ENCODE assay signal across 3 cellular contexts in the genomic region with DNA sequence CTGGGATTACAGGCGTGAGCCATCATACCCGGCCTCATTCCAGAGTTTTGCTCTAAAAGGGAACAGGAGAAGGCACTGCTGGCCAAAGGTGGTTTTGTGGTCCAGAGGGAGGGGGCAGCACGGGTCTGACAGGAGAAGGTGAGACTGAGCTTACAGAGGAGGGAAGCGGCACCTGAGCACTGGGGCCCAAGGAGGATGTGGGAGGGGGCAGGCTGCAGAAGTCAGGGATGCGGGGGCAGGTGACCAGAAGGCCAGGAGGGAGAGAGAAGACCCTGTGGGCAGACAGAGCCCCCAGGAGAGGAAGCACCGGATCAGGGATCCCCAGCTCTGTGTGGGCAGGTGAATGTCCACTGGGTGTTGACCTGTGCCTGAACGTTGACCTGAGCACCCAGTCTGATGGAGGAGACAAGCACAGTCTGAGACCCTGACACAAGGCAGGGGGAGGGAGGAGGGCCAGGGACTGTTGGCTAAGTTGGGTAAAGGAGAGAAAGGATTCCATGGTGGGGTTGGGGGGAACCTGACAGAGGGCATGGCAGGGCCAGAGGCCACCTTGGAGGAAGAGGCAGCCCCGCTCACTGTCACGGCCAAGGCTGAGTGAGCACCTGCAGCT.
TF ChIP-seq lines count a peak whose summit lies in the region.

No MANE protein-coding gene starts in this region.

TF ChIP-seq in HepG2, 621 proteins besides CTCF, POLR2A, EP300 and RAD21:
- TF ChIP-seq ZSCAN22 (CRISPR knock-in tag; IDR thresholded peaks at IDR 0.05) = peak; percentile 95
- TF ChIP-seq CAMTA2 (CRISPR knock-in tag; IDR thresholded peaks at IDR 0.05; ENCODE audit: borderline replicate concordance) = no peak
- no peak for TF ChIP-seq ZNF878 (CRISPR knock-in tag; IDR thresholded peaks at IDR 0.05)
- no peak for TF ChIP-seq KLF15 (CRISPR knock-in tag; IDR thresholded peaks at IDR 0.05; ENCODE audit: borderline replicate concordance)

TF ChIP-seq in HCT116, 20 proteins besides CTCF, POLR2A, EP300 and RAD21:
- TF ChIP-seq FOSL1 (IDR thresholded peaks at IDR 0.05; ENCODE audit: low read depth) = no peak
- TF ChIP-seq CEBPB (IDR thresholded peaks at IDR 0.05; ENCODE audit: low read depth) = no peak
- no peak for TF ChIP-seq POLR2AphosphoS5 (IDR thresholded peaks at IDR 0.05; ENCODE audit: low read depth, low read length)
- TF ChIP-seq TCF7L2 (IDR thresholded peaks at IDR 0.05; ENCODE audit: borderline replicate concordance, extremely low read depth, insufficient read depth, insufficient read length) = no peak
- TF ChIP-seq, protein P1, sequence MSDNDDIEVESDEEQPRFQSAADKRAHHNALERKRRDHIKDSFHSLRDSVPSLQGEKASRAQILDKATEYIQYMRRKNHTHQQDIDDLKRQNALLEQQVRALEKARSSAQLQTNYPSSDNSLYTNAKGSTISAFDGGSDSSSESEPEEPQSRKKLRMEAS (IDR thresholded peaks at IDR 0.05) = no peak

TF ChIP-seq in H1, 55 proteins besides CTCF, POLR2A, EP300 and RAD21:
- TF ChIP-seq RXRA (IDR thresholded peaks at IDR 0.05; ENCODE audit: insufficient read depth, low read depth, low read length) = no peak
- no peak for TF ChIP-seq SP1 (IDR thresholded peaks at IDR 0.05; ENCODE audit: low read depth, low read length)
- no peak for TF ChIP-seq KDM1A (IDR thresholded peaks at IDR 0.05; ENCODE audit: borderline replicate concordance, low read length)
- TF ChIP-seq, protein P2, sequence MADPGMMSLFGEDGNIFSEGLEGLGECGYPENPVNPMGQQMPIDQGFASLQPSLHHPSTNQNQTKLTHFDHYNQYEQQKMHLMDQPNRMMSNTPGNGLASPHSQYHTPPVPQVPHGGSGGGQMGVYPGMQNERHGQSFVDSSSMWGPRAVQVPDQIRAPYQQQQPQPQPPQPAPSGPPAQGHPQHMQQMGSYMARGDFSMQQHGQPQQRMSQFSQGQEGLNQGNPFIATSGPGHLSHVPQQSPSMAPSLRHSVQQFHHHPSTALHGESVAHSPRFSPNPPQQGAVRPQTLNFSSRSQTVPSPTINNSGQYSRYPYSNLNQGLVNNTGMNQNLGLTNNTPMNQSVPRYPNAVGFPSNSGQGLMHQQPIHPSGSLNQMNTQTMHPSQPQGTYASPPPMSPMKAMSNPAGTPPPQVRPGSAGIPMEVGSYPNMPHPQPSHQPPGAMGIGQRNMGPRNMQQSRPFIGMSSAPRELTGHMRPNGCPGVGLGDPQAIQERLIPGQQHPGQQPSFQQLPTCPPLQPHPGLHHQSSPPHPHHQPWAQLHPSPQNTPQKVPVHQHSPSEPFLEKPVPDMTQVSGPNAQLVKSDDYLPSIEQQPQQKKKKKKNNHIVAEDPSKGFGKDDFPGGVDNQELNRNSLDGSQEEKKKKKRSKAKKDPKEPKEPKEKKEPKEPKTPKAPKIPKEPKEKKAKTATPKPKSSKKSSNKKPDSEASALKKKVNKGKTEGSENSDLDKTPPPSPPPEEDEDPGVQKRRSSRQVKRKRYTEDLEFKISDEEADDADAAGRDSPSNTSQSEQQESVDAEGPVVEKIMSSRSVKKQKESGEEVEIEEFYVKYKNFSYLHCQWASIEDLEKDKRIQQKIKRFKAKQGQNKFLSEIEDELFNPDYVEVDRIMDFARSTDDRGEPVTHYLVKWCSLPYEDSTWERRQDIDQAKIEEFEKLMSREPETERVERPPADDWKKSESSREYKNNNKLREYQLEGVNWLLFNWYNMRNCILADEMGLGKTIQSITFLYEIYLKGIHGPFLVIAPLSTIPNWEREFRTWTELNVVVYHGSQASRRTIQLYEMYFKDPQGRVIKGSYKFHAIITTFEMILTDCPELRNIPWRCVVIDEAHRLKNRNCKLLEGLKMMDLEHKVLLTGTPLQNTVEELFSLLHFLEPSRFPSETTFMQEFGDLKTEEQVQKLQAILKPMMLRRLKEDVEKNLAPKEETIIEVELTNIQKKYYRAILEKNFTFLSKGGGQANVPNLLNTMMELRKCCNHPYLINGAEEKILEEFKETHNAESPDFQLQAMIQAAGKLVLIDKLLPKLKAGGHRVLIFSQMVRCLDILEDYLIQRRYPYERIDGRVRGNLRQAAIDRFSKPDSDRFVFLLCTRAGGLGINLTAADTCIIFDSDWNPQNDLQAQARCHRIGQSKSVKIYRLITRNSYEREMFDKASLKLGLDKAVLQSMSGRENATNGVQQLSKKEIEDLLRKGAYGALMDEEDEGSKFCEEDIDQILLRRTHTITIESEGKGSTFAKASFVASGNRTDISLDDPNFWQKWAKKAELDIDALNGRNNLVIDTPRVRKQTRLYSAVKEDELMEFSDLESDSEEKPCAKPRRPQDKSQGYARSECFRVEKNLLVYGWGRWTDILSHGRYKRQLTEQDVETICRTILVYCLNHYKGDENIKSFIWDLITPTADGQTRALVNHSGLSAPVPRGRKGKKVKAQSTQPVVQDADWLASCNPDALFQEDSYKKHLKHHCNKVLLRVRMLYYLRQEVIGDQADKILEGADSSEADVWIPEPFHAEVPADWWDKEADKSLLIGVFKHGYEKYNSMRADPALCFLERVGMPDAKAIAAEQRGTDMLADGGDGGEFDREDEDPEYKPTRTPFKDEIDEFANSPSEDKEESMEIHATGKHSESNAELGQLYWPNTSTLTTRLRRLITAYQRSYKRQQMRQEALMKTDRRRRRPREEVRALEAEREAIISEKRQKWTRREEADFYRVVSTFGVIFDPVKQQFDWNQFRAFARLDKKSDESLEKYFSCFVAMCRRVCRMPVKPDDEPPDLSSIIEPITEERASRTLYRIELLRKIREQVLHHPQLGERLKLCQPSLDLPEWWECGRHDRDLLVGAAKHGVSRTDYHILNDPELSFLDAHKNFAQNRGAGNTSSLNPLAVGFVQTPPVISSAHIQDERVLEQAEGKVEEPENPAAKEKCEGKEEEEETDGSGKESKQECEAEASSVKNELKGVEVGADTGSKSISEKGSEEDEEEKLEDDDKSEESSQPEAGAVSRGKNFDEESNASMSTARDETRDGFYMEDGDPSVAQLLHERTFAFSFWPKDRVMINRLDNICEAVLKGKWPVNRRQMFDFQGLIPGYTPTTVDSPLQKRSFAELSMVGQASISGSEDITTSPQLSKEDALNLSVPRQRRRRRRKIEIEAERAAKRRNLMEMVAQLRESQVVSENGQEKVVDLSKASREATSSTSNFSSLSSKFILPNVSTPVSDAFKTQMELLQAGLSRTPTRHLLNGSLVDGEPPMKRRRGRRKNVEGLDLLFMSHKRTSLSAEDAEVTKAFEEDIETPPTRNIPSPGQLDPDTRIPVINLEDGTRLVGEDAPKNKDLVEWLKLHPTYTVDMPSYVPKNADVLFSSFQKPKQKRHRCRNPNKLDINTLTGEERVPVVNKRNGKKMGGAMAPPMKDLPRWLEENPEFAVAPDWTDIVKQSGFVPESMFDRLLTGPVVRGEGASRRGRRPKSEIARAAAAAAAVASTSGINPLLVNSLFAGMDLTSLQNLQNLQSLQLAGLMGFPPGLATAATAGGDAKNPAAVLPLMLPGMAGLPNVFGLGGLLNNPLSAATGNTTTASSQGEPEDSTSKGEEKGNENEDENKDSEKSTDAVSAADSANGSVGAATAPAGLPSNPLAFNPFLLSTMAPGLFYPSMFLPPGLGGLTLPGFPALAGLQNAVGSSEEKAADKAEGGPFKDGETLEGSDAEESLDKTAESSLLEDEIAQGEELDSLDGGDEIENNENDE (IDR thresholded peaks at IDR 0.05; ENCODE audit: insufficient replicate concordance, low read length) = no peak
- TF ChIP-seq SP4 (IDR thresholded peaks at IDR 0.05; ENCODE audit: low read length) = no peak
- no peak for TF ChIP-seq CBX8 (IDR thresholded peaks at IDR 0.05; ENCODE audit: borderline replicate concordance, low read depth, low read length)
- TF ChIP-seq KDM5A (IDR thresholded peaks at IDR 0.05; ENCODE audit: low read length) = no peak
- no peak for TF ChIP-seq CHD2 (IDR thresholded peaks at IDR 0.05; ENCODE audit: low read length)
- TF ChIP-seq RBBP5 (IDR thresholded peaks at IDR 0.05; ENCODE audit: borderline replicate concordance, low read depth, low read length) = no peak
- no peak for TF ChIP-seq CREB1 (IDR thresholded peaks at IDR 0.05)
- TF ChIP-seq SIN3A (conservative IDR thresholded peaks at IDR 0.05 in 1 of 2, IDR thresholded peaks at IDR 0.05 in 1 of 2; ENCODE audit: low read depth in 1 of 2, low read length in 2 of 2) = no peak
- TF ChIP-seq, protein P3, sequence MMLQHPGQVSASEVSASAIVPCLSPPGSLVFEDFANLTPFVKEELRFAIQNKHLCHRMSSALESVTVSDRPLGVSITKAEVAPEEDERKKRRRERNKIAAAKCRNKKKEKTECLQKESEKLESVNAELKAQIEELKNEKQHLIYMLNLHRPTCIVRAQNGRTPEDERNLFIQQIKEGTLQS (IDR thresholded peaks at IDR 0.05; ENCODE audit: insufficient read depth, low read depth, low read length) = no peak
- no peak for TF ChIP-seq SUZ12 (IDR thresholded peaks at IDR 0.05; ENCODE audit: low read length)
- TF ChIP-seq CHD1 (IDR thresholded peaks at IDR 0.05; ENCODE audit: low read depth, low read length) = no peak
- TF ChIP-seq RNF2 (IDR thresholded peaks at IDR 0.05; ENCODE audit: borderline replicate concordance, low read depth, low read length, missing control alignments, poor library complexity, severe bottlenecking) = no peak
- no peak for TF ChIP-seq TAF7 (optimal IDR thresholded peaks at IDR 0.05; ENCODE audit: borderline replicate concordance, low read depth, low read length)
- no peak for TF ChIP-seq CTBP2 (IDR thresholded peaks at IDR 0.05; ENCODE audit: borderline replicate concordance, insufficient read depth, insufficient read length, low read length)
